Comparison of ENCODE assay signal across 27 cellular contexts in genomic region chr10:105140600-105140999, GRCh38.
DNase-seq lines count a peak whose midpoint lies in the region; ATAC-seq and TF ChIP-seq lines count a peak whose summit lies in the region.
"Had no signal": no experiment of that assay in that cellular context is flagged by ENCODE, and none has a peak within 500 bp of the region (broad histone marks: within the 10 kb centered on the region; RNA-seq: fewer than 3 reads in every experiment).

No MANE protein-coding gene starts in this region.

- no peaks in the 10 kb centered on the region for H3K27me3 ChIP-seq in SK-N-SH (ENCODE audit: insufficient read depth)
- H3K27me3 ChIP-seq: BE2C; BLaER1; BLaER1 treated with 17β-estradiol and CSF1 and Interleukin-3, amounts not matched to agents 10 nM and 100 nM had no signal

- H3K4me3 ChIP-seq in SK-N-SH (ENCODE audit: low read depth in 2 of 2, low read length in 1 of 2): no peak overlapping the region
- H3K4me3 ChIP-seq: A549; BLaER1; BLaER1 treated with 17β-estradiol and CSF1 and Interleukin-3, amounts not matched to agents 10 nM and 100 nM had no signal

- no peaks in the 10 kb centered on the region for H3K79me2 ChIP-seq in SK-N-SH (ENCODE audit: insufficient read depth)

- H2AFZ ChIP-seq in SK-N-SH (ENCODE audit: low read depth): no peak overlapping the region

- no peak for TF ChIP-seq RAD21 in SK-N-SH (IDR thresholded peaks at IDR 0.05; ENCODE audit: low read length)

- no peaks in the 10 kb centered on the region for H3K9me3 ChIP-seq in SK-N-SH
- H3K9me3 ChIP-seq: A549; BE2C; BLaER1; BLaER1 treated with 17β-estradiol and CSF1 and Interleukin-3, amounts not matched to agents 10 nM and 100 nM; Caco-2 had no signal

- no peaks in the 10 kb centered on the region for H3K9me2 ChIP-seq in SK-N-SH

- H3K36me3 ChIP-seq in SK-N-SH (replicated peaks in 1 of 2; ENCODE audit: control insufficient read depth in 1 of 2, insufficient read depth in 2 of 2, low read length in 1 of 2): no peaks in the 10 kb centered on the region
- H3K36me3 ChIP-seq: BE2C; BLaER1; BLaER1 treated with 17β-estradiol and CSF1 and Interleukin-3, amounts not matched to agents 10 nM and 100 nM had no signal

- no peak overlapping the region for H3K9ac ChIP-seq in SK-N-SH
- H3K9ac ChIP-seq: BLaER1; BLaER1 treated with 17β-estradiol and CSF1 and Interleukin-3, amounts not matched to agents 10 nM and 100 nM had no signal

- H3K4me1 ChIP-seq in SK-N-SH (ENCODE audit: control insufficient read depth in 1 of 2, insufficient read depth in 2 of 2, low read depth in 1 of 2, low read length in 1 of 2): peaks cover 0 to 6% of the 10 kb centered on the region in 2 experiments; a peak in 1 of 4 replicates
- H3K4me1 ChIP-seq: A549; BE2C; BLaER1; BLaER1 treated with 17β-estradiol and CSF1 and Interleukin-3, amounts not matched to agents 10 nM and 100 nM; Caco-2 had no signal

- no peak for ATAC-seq in SK-N-SH treated with all-trans-retinoic acid at 6 μM for 48 hours
- ATAC-seq: A549; CD8-positive, alpha-beta T cell had no signal

- TF ChIP-seq EP300 in SK-N-SH (IDR thresholded peaks at IDR 0.05; ENCODE audit: borderline replicate concordance in 1 of 2, low read depth in 1 of 2, low read length in 1 of 2): no peak

- WGBS in SK-N-SH (ENCODE audit: low lambda C conversion rate): 10% methylated on average over 3 of the region's 3 CpGs

- no peaks in the 10 kb centered on the region for H4K20me1 ChIP-seq in SK-N-SH (ENCODE audit: insufficient read depth)
- H4K20me1 ChIP-seq: BLaER1; BLaER1 treated with 17β-estradiol and CSF1 and Interleukin-3, amounts not matched to agents 10 nM and 100 nM had no signal

- no peaks in the 10 kb centered on the region for H3F3A ChIP-seq in SK-N-SH (replicated peaks; ENCODE audit: insufficient read depth)

- no peak overlapping the region for H3K27ac ChIP-seq in SK-N-SH (ENCODE audit: low read depth in 2 of 2, low read length in 1 of 2)
- H3K27ac ChIP-seq: 22Rv1; A549; BLaER1; BLaER1 treated with 17β-estradiol and CSF1 and Interleukin-3, amounts not matched to agents 10 nM and 100 nM; C4-2B had no signal

- peak; percentile 3 for DNase-seq in SK-N-SH
- DNase-seq: 8988T; ACHN; AML-193; BE2C; C1 segment of cervical spinal cord; Caco-2; Calu3; CD4-positive, alpha-beta memory T cell; CD4-positive, alpha-beta T cell; CD4-positive, CD25-positive, alpha-beta regulatory T cell; CD8-positive, alpha-beta memory T cell; CD8-positive, alpha-beta T cell; COR-L47; DMS 273 treated with DMSO at 0.1 percent for 48 hours; DMS153; DMS53; DMS79; DMS79 treated with DMSO at 0.1 percent for 48 hours; DND-41; EL had no signal

- no peak for TF ChIP-seq CTCF in SK-N-SH (IDR thresholded peaks at IDR 0.05)

- CTCF ChIA-PET in SK-N-SH (lab: Yijun Ruan, JAX): no interaction called here

- no peak overlapping the region for H3K4me2 ChIP-seq in SK-N-SH
- H3K4me2 ChIP-seq: A549; BLaER1; BLaER1 treated with 17β-estradiol and CSF1 and Interleukin-3, amounts not matched to agents 10 nM and 100 nM had no signal

- POLR2A ChIA-PET in SK-N-SH (lab: Yijun Ruan, JAX): no interaction called here

TF ChIP-seq in SK-N-SH, 30 proteins besides CTCF, POLR2A, EP300 and RAD21:
- TF ChIP-seq, protein P1, sequence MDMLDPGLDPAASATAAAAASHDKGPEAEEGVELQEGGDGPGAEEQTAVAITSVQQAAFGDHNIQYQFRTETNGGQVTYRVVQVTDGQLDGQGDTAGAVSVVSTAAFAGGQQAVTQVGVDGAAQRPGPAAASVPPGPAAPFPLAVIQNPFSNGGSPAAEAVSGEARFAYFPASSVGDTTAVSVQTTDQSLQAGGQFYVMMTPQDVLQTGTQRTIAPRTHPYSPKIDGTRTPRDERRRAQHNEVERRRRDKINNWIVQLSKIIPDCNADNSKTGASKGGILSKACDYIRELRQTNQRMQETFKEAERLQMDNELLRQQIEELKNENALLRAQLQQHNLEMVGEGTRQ (IDR thresholded peaks at IDR 0.05; ENCODE audit: borderline replicate concordance, low read depth, low read length): no peak
- TF ChIP-seq GATA2 (CRISPR knock-in tag; IDR thresholded peaks at IDR 0.05): peak; percentile 27; the same call in 1 of the 2 replicates

TF ChIP-seq in SK-N-SH treated with all-trans-retinoic acid at 6 μM for 48 hours, 23 proteins besides CTCF, POLR2A, EP300 and RAD21:
- TF ChIP-seq TCF4 (CRISPR knock-in tag; IDR thresholded peaks at IDR 0.05; ENCODE audit: borderline replicate concordance) (no peak), CSDC2 (CRISPR knock-in tag; IDR thresholded peaks at IDR 0.05) (no peak), TSHZ2 (CRISPR knock-in tag; IDR thresholded peaks at IDR 0.05) (no peak), ZNF8 (CRISPR knock-in tag; IDR thresholded peaks at IDR 0.05) (no peak), PPARA (CRISPR knock-in tag; IDR thresholded peaks at IDR 0.05; ENCODE audit: borderline replicate concordance) (no peak), ESRRG (CRISPR knock-in tag; IDR thresholded peaks at IDR 0.05) (no peak), RARB (CRISPR knock-in tag; IDR thresholded peaks at IDR 0.05) (no peak), GLIS3 (CRISPR knock-in tag; IDR thresholded peaks at IDR 0.05) (no peak), POU6F1 (CRISPR knock-in tag; IDR thresholded peaks at IDR 0.05; ENCODE audit: borderline replicate concordance, low read depth) (no peak), PATZ1 (CRISPR knock-in tag; IDR thresholded peaks at IDR 0.05; ENCODE audit: borderline replicate concordance) (no peak), ZNF565 (CRISPR knock-in tag; conservative IDR thresholded peaks at IDR 0.05; ENCODE audit: low read depth) (no peak)
